ENCODE assay signal across 1 cellular context in genomic region chr3:194749631-194750271, GRCh38.
TF ChIP-seq lines count a peak whose summit lies in the region.

No MANE protein-coding gene starts in this region.

TF ChIP-seq in HepG2, 621 proteins besides CTCF, POLR2A, EP300 and RAD21 (continued from another document and continues in another):
- peak; percentile 60 for TF ChIP-seq ZNF644 (CRISPR knock-in tag; IDR thresholded peaks at IDR 0.05; ENCODE audit: low read depth)
- no peak for TF ChIP-seq SNRNP70 (IDR thresholded peaks at IDR 0.05; ENCODE audit: low read depth, low read length)
- no peak for TF ChIP-seq TIGD3 (CRISPR knock-in tag; IDR thresholded peaks at IDR 0.05; ENCODE audit: borderline replicate concordance)
- TF ChIP-seq CREM (IDR thresholded peaks at IDR 0.05), result peak; percentile 46; the same call in 1 of the 2 replicates
- TF ChIP-seq CREM (CRISPR knock-in tag; IDR thresholded peaks at IDR 0.05), result no peak
- TF ChIP-seq IRX3 (CRISPR knock-in tag; IDR thresholded peaks at IDR 0.05; ENCODE audit: borderline replicate concordance, low read depth), result no peak
- peak; percentile 69; the same call in 1 of the 2 replicates for TF ChIP-seq ZNF772 (CRISPR knock-in tag; IDR thresholded peaks at IDR 0.05)
- TF ChIP-seq MEIS2 (CRISPR knock-in tag; IDR thresholded peaks at IDR 0.05), result peak; percentile 93
- TF ChIP-seq SKI (IDR thresholded peaks at IDR 0.05; ENCODE audit: partially characterized antibody), result peak; percentile 98
- TF ChIP-seq MBD4 (IDR thresholded peaks at IDR 0.05; ENCODE audit: borderline replicate concordance, low read length), result no peak
- no peak for TF ChIP-seq ZNF674 (CRISPR knock-in tag; IDR thresholded peaks at IDR 0.05; ENCODE audit: low read depth)
- TF ChIP-seq ZNF337 (CRISPR knock-in tag; IDR thresholded peaks at IDR 0.05; ENCODE audit: borderline replicate concordance, low read depth), result 0 out of 2 replicates have a peak, but pooled peaks have one; percentile 65
- TF ChIP-seq ETV6 (CRISPR knock-in tag; conservative IDR thresholded peaks at IDR 0.05), result peak; percentile 44; the same call in 1 of the 2 replicates
- TF ChIP-seq KDM4B (CRISPR knock-in tag; IDR thresholded peaks at IDR 0.05), result 0 out of 2 replicates have a peak, but pooled peaks have one; percentile 57
- TF ChIP-seq IRF2 (CRISPR knock-in tag; IDR thresholded peaks at IDR 0.05), result peak; percentile 79
- TF ChIP-seq TAF1 (CRISPR knock-in tag; IDR thresholded peaks at IDR 0.05), result no peak
- TF ChIP-seq BCL6 (CRISPR knock-in tag; IDR thresholded peaks at IDR 0.05), result peak; percentile 97
- no peak for TF ChIP-seq AFF4 (CRISPR knock-in tag; IDR thresholded peaks at IDR 0.05)
- TF ChIP-seq ZSCAN9 (CRISPR knock-in tag; IDR thresholded peaks at IDR 0.05; ENCODE audit: borderline replicate concordance), result peak; percentile 74; the same call in 1 of the 2 replicates
- TF ChIP-seq ZNF207 (IDR thresholded peaks at IDR 0.05; ENCODE audit: borderline replicate concordance), result no peak
- 0 out of 2 replicates have a peak, but pooled peaks have one; percentile 72 for TF ChIP-seq ARNT2 (CRISPR knock-in tag; IDR thresholded peaks at IDR 0.05; ENCODE audit: low read depth)
- no peak for TF ChIP-seq ZNF510 (CRISPR knock-in tag; IDR thresholded peaks at IDR 0.05; ENCODE audit: low read depth)
- no peak for TF ChIP-seq HOXD1 (CRISPR knock-in tag; IDR thresholded peaks at IDR 0.05)
- TF ChIP-seq ELF4 (CRISPR knock-in tag; IDR thresholded peaks at IDR 0.05; ENCODE audit: borderline replicate concordance), result no peak
- no peak for TF ChIP-seq SETDB1 (CRISPR knock-in tag; IDR thresholded peaks at IDR 0.05; ENCODE audit: borderline replicate concordance)
- no peak for TF ChIP-seq U2AF2 (IDR thresholded peaks at IDR 0.05; ENCODE audit: low read depth, low read length)
- TF ChIP-seq MXD4 (CRISPR knock-in tag; IDR thresholded peaks at IDR 0.05), result 0 out of 2 replicates have a peak, but pooled peaks have one; percentile 33
- no peak for TF ChIP-seq ZNF569 (CRISPR knock-in tag; IDR thresholded peaks at IDR 0.05; ENCODE audit: borderline replicate concordance)
- no peak for TF ChIP-seq CEBPB (IDR thresholded peaks at IDR 0.05; ENCODE audit: borderline replicate concordance, low read depth, low read length)
- no peak for TF ChIP-seq ZFP82 (CRISPR knock-in tag; IDR thresholded peaks at IDR 0.05; ENCODE audit: borderline replicate concordance)
- TF ChIP-seq ISL2 (CRISPR knock-in tag; IDR thresholded peaks at IDR 0.05), result no peak; the same call in 1 of the 2 replicates
- peak; percentile 99 for TF ChIP-seq SOX5 (CRISPR knock-in tag; IDR thresholded peaks at IDR 0.05; ENCODE audit: borderline replicate concordance)
- TF ChIP-seq HCFC1 (IDR thresholded peaks at IDR 0.05; ENCODE audit: low read depth, low read length), result no peak
- TF ChIP-seq REPIN1 (CRISPR knock-in tag; IDR thresholded peaks at IDR 0.05; ENCODE audit: borderline replicate concordance, low read depth), result peak; percentile 62; the same call in 1 of the 2 replicates
- no peak for TF ChIP-seq ZNF776 (CRISPR knock-in tag; IDR thresholded peaks at IDR 0.05)
- no peak for TF ChIP-seq ZNF709 (CRISPR knock-in tag; IDR thresholded peaks at IDR 0.05)
- TF ChIP-seq ZNF883 (CRISPR knock-in tag; IDR thresholded peaks at IDR 0.05; ENCODE audit: not compliant biosample characterization), result peak; percentile 31
- peak; percentile 74; the same call in 1 of the 2 replicates for TF ChIP-seq ZNF788 (CRISPR knock-in tag; IDR thresholded peaks at IDR 0.05; ENCODE audit: borderline replicate concordance)
- peak; percentile 96 for TF ChIP-seq RXRA (CRISPR knock-in tag; IDR thresholded peaks at IDR 0.05)
- TF ChIP-seq NFYC (CRISPR knock-in tag; IDR thresholded peaks at IDR 0.05), result no peak
- TF ChIP-seq ZNF703 (CRISPR knock-in tag; IDR thresholded peaks at IDR 0.05; ENCODE audit: borderline replicate concordance), result no peak
- TF ChIP-seq ZNF232 (CRISPR knock-in tag; IDR thresholded peaks at IDR 0.05; ENCODE audit: borderline replicate concordance), result no peak
- no peak for TF ChIP-seq TEAD2 (CRISPR knock-in tag; IDR thresholded peaks at IDR 0.05)
- no peak for TF ChIP-seq PBX3 (CRISPR knock-in tag; IDR thresholded peaks at IDR 0.05; ENCODE audit: borderline replicate concordance)
- no peak for TF ChIP-seq KDM5A (IDR thresholded peaks at IDR 0.05; ENCODE audit: borderline replicate concordance, low read length)
- peak; percentile 72 for TF ChIP-seq MYPOP (CRISPR knock-in tag; IDR thresholded peaks at IDR 0.05)
- TF ChIP-seq JDP2 (CRISPR knock-in tag; IDR thresholded peaks at IDR 0.05; ENCODE audit: borderline replicate concordance), result no peak
- no peak; the same call in 1 of the 2 replicates for TF ChIP-seq GFI1 (CRISPR knock-in tag; IDR thresholded peaks at IDR 0.05; ENCODE audit: borderline replicate concordance)
- TF ChIP-seq ZNF670 (CRISPR knock-in tag; IDR thresholded peaks at IDR 0.05; ENCODE audit: borderline replicate concordance), result no peak
- TF ChIP-seq ZBTB10 (CRISPR knock-in tag; IDR thresholded peaks at IDR 0.05; ENCODE audit: borderline replicate concordance), result peak; percentile 78; the same call in 1 of the 2 replicates
- peak; percentile 70 for TF ChIP-seq ZMYM4 (CRISPR knock-in tag; IDR thresholded peaks at IDR 0.05)
- TF ChIP-seq RERE (CRISPR knock-in tag; IDR thresholded peaks at IDR 0.05; ENCODE audit: low read depth), result no peak
